Comparison of ENCODE assay signal across 8 cellular contexts in genomic region chr6:15287670-15288069, GRCh38. TPM values are rescaled to one million over a fixed set of nuclear protein-coding genes. Genes with fewer than 3 reads are reported as not detected.
DNase-seq lines count a peak whose midpoint lies in the region; ATAC-seq lines count a peak whose summit lies in the region.

No MANE protein-coding gene starts in this region.

- no peak overlapping the region for H3K27ac Mint-ChIP-seq in activated CD4-positive, alpha-beta memory T cell treated with anti-CD3 and anti-CD28 coated beads for 36 hours

- POLR2A ChIA-PET in activated CD4-positive, alpha-beta memory T cell treated with anti-CD3 and anti-CD28 coated beads for 36 hours (lab: Charles Lee) = no interaction called here

- intact Hi-C loops in activated CD4-positive, alpha-beta memory T cell treated with anti-CD3 and anti-CD28 coated beads for 36 hours (cut with micrococcal nuclease) = no loop called here

- CTCF ChIA-PET in activated CD4-positive, alpha-beta memory T cell treated with anti-CD3 and anti-CD28 coated beads for 36 hours (lab: Charles Lee) = no interaction called here

- H3K4me3 Mint-ChIP-seq in activated CD4-positive, alpha-beta memory T cell treated with anti-CD3 and anti-CD28 coated beads for 36 hours = no peak overlapping the region

- peaks cover 23% of the 10 kb centered on the region for H3K36me3 Mint-ChIP-seq in activated CD4-positive, alpha-beta memory T cell treated with anti-CD3 and anti-CD28 coated beads for 36 hours

- no peaks in the 10 kb centered on the region for H3K9me3 Mint-ChIP-seq in activated CD4-positive, alpha-beta memory T cell treated with anti-CD3 and anti-CD28 coated beads for 36 hours

- peaks cover 50% of the 10 kb centered on the region for H3K4me1 Mint-ChIP-seq in activated CD4-positive, alpha-beta memory T cell treated with anti-CD3 and anti-CD28 coated beads for 36 hours (ENCODE audit: low read depth)

- ATAC-seq in GM19043 (IDR thresholded peaks at IDR 0.05; ENCODE audit: low read depth, unreplicated experiment) (peak; percentile 99), HG03025 (IDR thresholded peaks at IDR 0.05; ENCODE audit: low FRiP score, unreplicated experiment) (peak; percentile 98)

- DNase-seq in AML-193 (lab: John Stamatoyannopoulos, UW) (peak; percentile 81 to 83), SIG-M5 treated with dmso at 0.1 percent for 504 hours (lab: John Stamatoyannopoulos, UW; ENCODE audit: unreplicated experiment) (peak; percentile 84), H4 (ENCODE audit: low spot score) (no peak), NCI-H1694 treated with DMSO at 0.1 percent for 48 hours (lab: John Stamatoyannopoulos, UW) (no peak)
- no peak for DNase-seq in activated CD4-positive, alpha-beta memory T cell treated with anti-CD3 and anti-CD28 coated beads for 36 hours
- no peak for DNase-seq in activated naive CD4-positive, alpha-beta T cell (lab: John Stamatoyannopoulos, UW)

- H3K27me3 Mint-ChIP-seq in activated CD4-positive, alpha-beta memory T cell treated with anti-CD3 and anti-CD28 coated beads for 36 hours = no peaks in the 10 kb centered on the region

RNA-seq across cellular contexts. Expression of gene JARID2, which starts 41.8 kb away (rescaled TPM):
- 10 to 100 TPM; 41.4 to 44.0 TPM for total RNA-seq in activated CD4-positive, alpha-beta memory T cell treated with anti-CD3 and anti-CD28 coated beads for 36 hours
- 4.9 and 6.0 TPM in 2 replicates for total RNA-seq in H4 (2014; rRNA removed; shearing (Covaris generic))

Comparison
In these comparisons a context has a peak if more than half of its experiments do, and no peak if none do; other contexts are left out.
1. DNase-seq: peak in AML-193 (2 of 2) and SIG-M5 treated with dmso at 0.1 percent for 504 hours (single experiment); none in activated CD4-positive, alpha-beta memory T cell treated with anti-CD3 and anti-CD28 coated beads for 36 hours (single experiment), H4 (single experiment), activated naive CD4-positive, alpha-beta T cell (0 of 4) and NCI-H1694 treated with DMSO at 0.1 percent for 48 hours (single experiment).